ENCODE assay signal across 11 cellular contexts in the genomic region with DNA sequence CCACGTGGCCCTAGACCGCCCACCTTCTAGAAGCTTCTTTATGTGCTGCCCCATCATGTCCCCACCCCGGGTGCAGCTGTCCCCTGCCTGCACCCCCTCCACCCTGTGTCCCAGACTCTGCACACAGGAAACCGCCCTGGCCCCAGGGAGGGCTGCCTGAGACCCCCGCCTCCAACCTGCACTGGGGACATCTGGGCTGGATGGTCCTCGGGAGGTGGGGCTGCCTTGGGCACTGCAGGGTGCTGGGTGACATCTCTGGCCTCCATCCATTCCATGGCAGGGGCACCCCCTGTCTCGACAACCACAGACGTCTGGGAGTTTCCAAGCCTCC. TPM values are rescaled to one million over a fixed set of nuclear protein-coding genes. Genes with fewer than 3 reads are reported as not detected.
DNase-seq lines count a peak whose midpoint lies in the region; ATAC-seq lines count a peak whose summit lies in the region.
"Had no signal": no experiment of that assay in that cellular context is flagged by ENCODE, and none has a peak within 500 bp of the region (broad histone marks: within the 10 kb centered on the region; RNA-seq: fewer than 3 reads in every experiment).

No MANE protein-coding gene starts in this region.

- no peak for ATAC-seq in activated CD4-positive, alpha-beta T cell treated with anti-CD3 and anti-CD28 coated beads for 36 hours
- ATAC-seq in T-cell (replicated peaks in 1 of 4) (no peak), sciatic nerve (peak; percentile 3), HG02759 (IDR thresholded peaks at IDR 0.05; ENCODE audit: unreplicated experiment) (no peak)
- ATAC-seq: HCT116 had no signal

- intact Hi-C loops in activated CD4-positive, alpha-beta T cell treated with anti-CD3 and anti-CD28 coated beads for 36 hours (cut with DNase I, micrococcal nuclease), result no loop called here
- intact Hi-C loops in sciatic nerve (cut with DNase I), result no loop called here

- H3K27ac ChIP-seq in esophagus (ENCODE audit: low read depth in 2 of 2, low read length in 1 of 2), result peak overlapping the region; percentile 71 to 86
- no peak overlapping the region for H3K27ac ChIP-seq in substantia nigra (ENCODE audit: low read depth, low read length, poor library complexity, severe bottlenecking)
- H3K27ac ChIP-seq: thoracic aorta had no signal

- peaks cover 51% of the 10 kb centered on the region for H3K4me1 Mint-ChIP-seq in activated CD4-positive, alpha-beta T cell treated with anti-CD3 and anti-CD28 coated beads for 36 hours
- H3K4me1 Mint-ChIP-seq in T-cell, result peaks cover 51 to 69% (median 58%) of the 10 kb centered on the region in 3 donors

- WGBS in esophagus, 2 donors, result 58 to 64% methylated on average over 8 of the region's 8 CpGs

- H3K27me3 ChIP-seq in esophagus (ENCODE audit: control insufficient read depth in 1 of 2, insufficient read depth in 2 of 2, low read length in 2 of 2), result no peaks in the 10 kb centered on the region

- H3K27me3 Mint-ChIP-seq in activated CD4-positive, alpha-beta T cell treated with anti-CD3 and anti-CD28 coated beads for 36 hours, result no peaks in the 10 kb centered on the region
- H3K27me3 Mint-ChIP-seq in T-cell, result no peaks in the 10 kb centered on the region

- DNase-seq in activated CD4-positive, alpha-beta T cell treated with anti-CD3 and anti-CD28 coated beads for 36 hours, result no peak
- DNase-seq in activated CD4-positive, alpha-beta T cell treated with anti-CD3 and anti-CD28 coated beads, Interleukin-2, amount 50 U/mL, for 48 hours, result no peak
- no peak for DNase-seq in T-cell
- DNase-seq in sciatic nerve (ENCODE audit: low spot score), result no peak
- no peak for DNase-seq in NCI-H2107 (lab: John Stamatoyannopoulos, UW)
- DNase-seq in substantia nigra (lab: John Stamatoyannopoulos, UW), result no peak
- DNase-seq: NCI-H2029 had no signal

- peaks cover 2% of the 10 kb centered on the region for H3K36me3 Mint-ChIP-seq in activated CD4-positive, alpha-beta T cell treated with anti-CD3 and anti-CD28 coated beads for 36 hours (ENCODE audit: low read depth)
- no peaks in the 10 kb centered on the region for H3K36me3 Mint-ChIP-seq in T-cell

- POLR2A ChIA-PET in activated CD4-positive, alpha-beta T cell treated with anti-CD3 and anti-CD28 coated beads for 36 hours (lab: Charles Lee), result no interaction called here
- POLR2A ChIA-PET in T-cell (lab: Charles Lee), result interaction anchor here in 1 of 2 donors (0.7 kb wide), 1 partner anchor 33 kb away, joined by 8 read pairs; no protein-coding TSS in a partner anchor

- CTCF ChIA-PET in activated CD4-positive, alpha-beta T cell treated with anti-CD3 and anti-CD28 coated beads for 36 hours (lab: Charles Lee), result no interaction called here
- CTCF ChIA-PET in T-cell (lab: Charles Lee), result no interaction called here

- H3K4me3 ChIP-seq in esophagus (ENCODE audit: low read depth in 1 of 2, low read length in 2 of 2), result peak overlapping the region in 1 of 2 donors; percentile 23

- H3K36me3 ChIP-seq in esophagus (ENCODE audit: control insufficient read depth in 2 of 2, insufficient read depth in 2 of 2, low read length in 1 of 2), result peaks cover 0 to 3% of the 10 kb centered on the region in 2 donors

- H3K4me1 ChIP-seq in esophagus (ENCODE audit: control insufficient read depth in 2 of 2, insufficient read depth in 2 of 2, low read length in 1 of 2), result peaks cover 2 to 16% of the 10 kb centered on the region in 2 donors

- peak overlapping the region; percentile 78 for H3K27ac Mint-ChIP-seq in activated CD4-positive, alpha-beta T cell treated with anti-CD3 and anti-CD28 coated beads for 36 hours
- peak overlapping the region; percentile 93 to 94 for H3K27ac Mint-ChIP-seq in T-cell

- no peak overlapping the region for H3K4me3 Mint-ChIP-seq in activated CD4-positive, alpha-beta T cell treated with anti-CD3 and anti-CD28 coated beads for 36 hours
- peak overlapping the region; percentile 41 to 67 (median 64) for H3K4me3 Mint-ChIP-seq in T-cell

- H3K9me3 Mint-ChIP-seq in activated CD4-positive, alpha-beta T cell treated with anti-CD3 and anti-CD28 coated beads for 36 hours (ENCODE audit: low read depth), result no peaks in the 10 kb centered on the region
- no peaks in the 10 kb centered on the region for H3K9me3 Mint-ChIP-seq in T-cell

- no peaks in the 10 kb centered on the region for H3K9me3 ChIP-seq in esophagus (ENCODE audit: control insufficient read depth in 2 of 2, insufficient read depth in 1 of 2, low read depth in 1 of 2, low read length in 1 of 2)
- H3K9me3 ChIP-seq: thoracic aorta had no signal

RNA-seq across cellular contexts. Expression of a gene that starts 17.8 kb away (rescaled TPM):
- 10 to 100 TPM; 24.0 to 26.4 TPM for total RNA-seq in activated CD4-positive, alpha-beta T cell treated with anti-CD3 and anti-CD28 coated beads for 36 hours
- total RNA-seq in T-cell, result 10 to 100 TPM; 43.6 to 85.7 (median 81.8) TPM
- 10 to 100 TPM; 22.4 to 29.7 TPM for polyA plus RNA-seq in esophagus
- 54.2 TPM for total RNA-seq in sciatic nerve

RNA-seq across cellular contexts. Expression of a gene that starts 39.4 kb away (rescaled TPM):
- total RNA-seq in activated CD4-positive, alpha-beta T cell treated with anti-CD3 and anti-CD28 coated beads for 36 hours, result 100 to 1,000 TPM; 108 to 133 TPM
- total RNA-seq in T-cell, result 100 to 1,000 TPM; 101 to 152 (median 141) TPM
- polyA plus RNA-seq in esophagus, result 100 to 1,000 TPM; 120 to 127 TPM
- total RNA-seq in sciatic nerve, result 108 TPM
